Comparison of ENCODE assay signal across 8 cellular contexts in the genomic region with DNA sequence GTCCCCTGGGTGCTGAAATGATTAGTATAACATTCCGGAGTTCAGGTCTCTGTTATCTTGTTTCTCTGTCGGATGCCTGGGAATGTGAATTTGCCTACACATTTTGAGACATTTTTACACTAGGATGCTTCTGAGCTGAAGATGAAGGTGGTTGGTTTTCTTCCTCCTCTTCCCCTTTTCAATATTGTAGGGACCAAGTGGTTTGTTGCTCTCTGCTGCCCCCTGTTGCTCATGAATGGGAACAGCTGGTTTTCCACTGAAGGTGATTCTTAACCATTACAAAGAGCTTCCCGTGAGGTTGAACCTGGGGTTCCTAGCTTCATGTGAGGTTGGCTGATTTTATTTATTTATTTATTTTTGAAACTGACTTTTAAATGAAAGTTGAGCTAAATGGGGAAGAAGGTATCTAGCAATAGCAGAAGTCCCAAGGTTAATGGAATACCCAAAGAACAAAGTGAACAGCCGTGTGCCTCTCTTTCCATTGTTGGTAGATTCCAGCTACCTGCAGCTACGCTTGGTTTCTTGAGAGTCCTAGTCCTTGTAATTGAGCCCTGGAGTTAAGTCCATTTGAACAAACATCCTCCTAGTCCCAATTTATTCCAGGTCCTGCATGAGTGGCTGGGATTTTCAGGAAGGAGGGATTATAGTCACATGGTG.
A peak's percentile ranks its signal among the peaks of the same experiment; 100 is the strongest.
DNase-seq lines count a peak whose midpoint lies in the region; ATAC-seq, FAIRE-seq and TF ChIP-seq lines count a peak whose summit lies in the region.

No MANE protein-coding gene starts in this region.

- H3F3A ChIP-seq in SK-N-SH (replicated peaks; ENCODE audit: insufficient read depth): no peaks in the 10 kb centered on the region

- H4K20me1 ChIP-seq in SK-N-SH (ENCODE audit: insufficient read depth) (no peaks in the 10 kb centered on the region), keratinocyte (ENCODE audit: control insufficient read depth, extremely low read depth, insufficient read depth, low read length) (no peaks in the 10 kb centered on the region)

- DNase-seq in SK-N-SH: peak; percentile 57
- peak; percentile 26 for DNase-seq in LoVo (ENCODE audit: low spot score)
- DNase-seq in activated CD4-positive, alpha-beta T cell treated with anti-CD3 and anti-CD28 coated beads, Interleukin-2, amount 50 U/mL, for 48 hours: peak; percentile 12 to 25
- no peak for DNase-seq in keratinocyte (ENCODE audit: low read depth, low spot score)

- H3K4me1 ChIP-seq in SK-N-SH (ENCODE audit: control insufficient read depth in 1 of 2, insufficient read depth in 2 of 2, low read depth in 1 of 2, low read length in 1 of 2) (peaks cover 0 to 2% of the 10 kb centered on the region in 2 experiments; a peak in 1 of 4 replicates), keratinocyte (ENCODE audit: control insufficient read depth, extremely low read depth, insufficient read depth, low read length) (no peaks in the 10 kb centered on the region)

- POLR2A ChIA-PET in SK-N-SH (lab: Yijun Ruan, JAX): no interaction called here

- FAIRE-seq in keratinocyte (lab: Jason Lieb, UNC): no peak

- no peak overlapping the region for H3K4me2 ChIP-seq in SK-N-SH
- H3K4me2 ChIP-seq in keratinocyte (ENCODE audit: control insufficient read depth, extremely low read depth, insufficient read depth, low read depth, low read length): no peak overlapping the region

- H2AFZ ChIP-seq in SK-N-SH (ENCODE audit: low read depth) (no peak overlapping the region), keratinocyte (ENCODE audit: control insufficient read depth, low read length) (no peak overlapping the region)

- no peak for ATAC-seq in SK-N-SH treated with all-trans-retinoic acid at 6 μM for 48 hours
- no peak for ATAC-seq in HG02763 (IDR thresholded peaks at IDR 0.05; ENCODE audit: unreplicated experiment)
- no peak for ATAC-seq in GM18873 (IDR thresholded peaks at IDR 0.05; ENCODE audit: low FRiP score, unreplicated experiment)
- ATAC-seq in GM18511 (IDR thresholded peaks at IDR 0.05; ENCODE audit: unreplicated experiment): no peak

- CTCF ChIA-PET in SK-N-SH (lab: Yijun Ruan, JAX): interaction anchor here (0.6 to 5.1 kb wide), 46 partner anchors 9 to 581 kb away, joined by 3 to 27 read pairs (median 4); no protein-coding TSS in a partner anchor

- no peaks in the 10 kb centered on the region for H3K9me2 ChIP-seq in SK-N-SH

- no peak for TF ChIP-seq EP300 in SK-N-SH (IDR thresholded peaks at IDR 0.05; ENCODE audit: borderline replicate concordance in 1 of 2, low read depth in 1 of 2, low read length in 1 of 2)

- dilution Hi-C loops in keratinocyte (cut with MboI; ENCODE audit: extremely low pct_ligation_motif_present, low sequenced_read_pairs): no loop called here

- H3K9ac ChIP-seq in SK-N-SH (no peak overlapping the region), keratinocyte (ENCODE audit: control insufficient read depth, extremely low read depth, insufficient read depth, low read length) (no peak overlapping the region)

- H3K79me2 ChIP-seq in SK-N-SH (ENCODE audit: insufficient read depth) (no peaks in the 10 kb centered on the region), keratinocyte (ENCODE audit: control insufficient read depth, insufficient read depth, low read length) (no peaks in the 10 kb centered on the region)

- no peaks in the 10 kb centered on the region for H3K27me3 ChIP-seq in SK-N-SH (ENCODE audit: insufficient read depth)
- H3K27me3 ChIP-seq in keratinocyte (ENCODE audit: control insufficient read depth, extremely low read depth, insufficient read depth, low read length): no peaks in the 10 kb centered on the region

- peak; percentile 79 for TF ChIP-seq RAD21 in SK-N-SH (IDR thresholded peaks at IDR 0.05; ENCODE audit: low read length)

- H3K36me3 ChIP-seq in SK-N-SH (replicated peaks in 1 of 2; ENCODE audit: control insufficient read depth in 1 of 2, insufficient read depth in 2 of 2, low read length in 1 of 2): no peaks in the 10 kb centered on the region
- H3K36me3 ChIP-seq in keratinocyte (ENCODE audit: control insufficient read depth in 2 of 2, extremely low read depth in 1 of 2, insufficient read depth in 2 of 2, low read length in 2 of 2): no peaks in the 10 kb centered on the region

- TF ChIP-seq CTCF in SK-N-SH (IDR thresholded peaks at IDR 0.05): peak; percentile 40
- peak in 2 of 3 experiments; percentile 28 to 38 for TF ChIP-seq CTCF in keratinocyte (optimal IDR thresholded peaks at IDR 0.05 in 1 of 3, IDR thresholded peaks at IDR 0.05 in 1 of 3, conservative IDR thresholded peaks at IDR 0.05 in 1 of 3; ENCODE audit: extremely low read depth in 1 of 3, insufficient read depth in 2 of 3, low read length in 3 of 3)

- H3K4me3 ChIP-seq in SK-N-SH (ENCODE audit: low read depth in 2 of 2, low read length in 1 of 2) (no peak overlapping the region; a peak in 1 of 4 replicates), keratinocyte (ENCODE audit: control insufficient read depth in 2 of 3, extremely low read depth in 1 of 3, insufficient read depth in 2 of 3, low read depth in 1 of 3, low read length in 3 of 3) (no peak overlapping the region)

- WGBS in SK-N-SH (ENCODE audit: low lambda C conversion rate): 61% methylated on average over 5 of the region's 5 CpGs

- H3K27ac ChIP-seq in SK-N-SH (ENCODE audit: low read depth in 2 of 2, low read length in 1 of 2): no peak overlapping the region
- H3K27ac ChIP-seq in keratinocyte (ENCODE audit: control insufficient read depth, insufficient read depth, low read length): no peak overlapping the region

- no peaks in the 10 kb centered on the region for H3K9me3 ChIP-seq in SK-N-SH
- peaks cover 6% of the 10 kb centered on the region for H3K9me3 ChIP-seq in keratinocyte (ENCODE audit: control insufficient read depth, low read depth, low read length)

- H3K9me1 ChIP-seq in keratinocyte (ENCODE audit: control insufficient read depth, extremely low read depth, insufficient read depth, low read length): no peaks in the 10 kb centered on the region

TF ChIP-seq in SK-N-SH, 30 proteins besides CTCF, POLR2A, EP300 and RAD21:
- TF ChIP-seq RFX5 (IDR thresholded peaks at IDR 0.05; ENCODE audit: low read length): 0 out of 2 replicates have a peak, but pooled peaks have one; percentile 21
- no peak for TF ChIP-seq TAF1 (IDR thresholded peaks at IDR 0.05; ENCODE audit: borderline replicate concordance, low read depth, low read length)
- peak; percentile 35; the same call in 1 of the 2 replicates for TF ChIP-seq SMC3 (IDR thresholded peaks at IDR 0.05; ENCODE audit: low read depth, low read length)

TF ChIP-seq in SK-N-SH treated with all-trans-retinoic acid at 6 μM for 48 hours, 23 proteins besides CTCF, POLR2A, EP300 and RAD21 (continues in another document):
- TF ChIP-seq ZC3H10 (CRISPR knock-in tag; IDR thresholded peaks at IDR 0.05): no peak
- TF ChIP-seq GLIS3 (CRISPR knock-in tag; IDR thresholded peaks at IDR 0.05): no peak
- no peak for TF ChIP-seq ZFP3 (CRISPR knock-in tag; IDR thresholded peaks at IDR 0.05)
- no peak for TF ChIP-seq PPARA (CRISPR knock-in tag; IDR thresholded peaks at IDR 0.05; ENCODE audit: borderline replicate concordance)
- TF ChIP-seq ISL1 (CRISPR knock-in tag; IDR thresholded peaks at IDR 0.05): no peak
- TF ChIP-seq TOX (CRISPR knock-in tag; IDR thresholded peaks at IDR 0.05; ENCODE audit: borderline replicate concordance): no peak
- no peak for TF ChIP-seq OSR1 (CRISPR knock-in tag; IDR thresholded peaks at IDR 0.05)
- TF ChIP-seq TSHZ2 (CRISPR knock-in tag; IDR thresholded peaks at IDR 0.05): no peak
- TF ChIP-seq RARB (CRISPR knock-in tag; IDR thresholded peaks at IDR 0.05): no peak
- no peak for TF ChIP-seq PATZ1 (CRISPR knock-in tag; IDR thresholded peaks at IDR 0.05; ENCODE audit: borderline replicate concordance)
- no peak for TF ChIP-seq TCF4 (CRISPR knock-in tag; IDR thresholded peaks at IDR 0.05; ENCODE audit: borderline replicate concordance)
- TF ChIP-seq ZNF70 (CRISPR knock-in tag; IDR thresholded peaks at IDR 0.05): no peak
